In the genomic region with DNA sequence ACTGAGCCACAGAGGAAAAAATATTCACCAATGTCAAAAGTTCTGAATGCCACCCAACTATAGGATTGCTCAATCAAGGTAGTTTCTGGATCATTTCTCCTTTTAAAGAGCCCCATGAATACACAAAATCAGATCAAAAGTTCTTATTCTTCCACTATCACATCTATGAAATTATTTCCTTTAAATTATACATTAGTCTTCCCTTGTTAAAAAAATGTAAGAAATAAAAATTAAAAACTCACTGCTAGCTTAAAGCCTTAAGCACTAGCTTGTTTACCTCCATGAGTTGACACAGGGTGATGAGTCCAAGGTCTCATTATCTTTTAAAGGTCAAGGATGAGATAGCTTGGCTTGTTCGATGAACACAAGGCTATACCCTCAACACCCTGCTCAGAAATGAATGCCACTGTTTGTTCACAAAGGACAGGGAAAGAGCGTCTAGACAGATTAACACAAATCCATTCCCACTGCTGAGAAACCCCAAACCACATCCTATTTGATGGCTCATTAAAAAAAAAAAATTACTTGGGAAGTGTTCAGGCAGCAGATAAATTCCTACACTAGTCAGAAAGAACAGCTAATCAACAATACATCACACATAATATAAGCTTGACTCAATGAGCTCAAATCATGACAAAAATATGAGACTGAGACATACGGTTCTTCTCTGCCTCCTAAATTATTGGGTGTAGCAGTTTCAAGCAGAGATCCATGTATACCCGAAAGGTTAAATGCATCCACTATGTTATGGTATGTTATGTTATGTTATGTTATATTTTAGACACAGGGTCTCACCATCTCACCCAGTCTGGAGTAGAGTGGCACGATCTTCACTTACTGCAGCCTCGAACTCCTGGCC, we compare ENCODE assay signal across 13 cellular contexts.
DNase-seq lines count a peak whose midpoint lies in the region; ATAC-seq, FAIRE-seq and TF ChIP-seq lines count a peak whose summit lies in the region.
"Had no signal": no experiment of that assay in that cellular context is flagged by ENCODE, and none has a peak within 500 bp of the region (broad histone marks: within the 10 kb centered on the region; RNA-seq: fewer than 3 reads in every experiment).

No MANE protein-coding gene starts in this region.

- DNase-seq in DND-41 (no peak), RCC 7860 (ENCODE audit: low spot score) (peak; percentile 90), epidermal melanocyte (ENCODE audit: insufficient read length, low spot score) (peak; percentile 23), osteocyte (ENCODE audit: extremely low spot score, unreplicated experiment) (no peak), T-helper 1 cell (no peak), hippocampal formation (lab: John Stamatoyannopoulos, UW) (no peak), occipital lobe (lab: John Stamatoyannopoulos, UW) (no peak)
- DNase-seq: activated naive CD8-positive, alpha-beta T cell treated with anti-CD3 and anti-CD28 coated beads, Interleukin-2, amount 10 ng/mL, durations not matched to agents 7 days and 5 days; DMS53; NCI-H446 treated with DMSO at 0.1 percent for 48 hours; T-cell had no signal

- no peaks in the 10 kb centered on the region for H3K27me3 Mint-ChIP-seq in osteocyte (ENCODE audit: unreplicated experiment)
- H3K27me3 Mint-ChIP-seq: activated naive CD8-positive, alpha-beta T cell treated with anti-CD3 and anti-CD28 coated beads, Interleukin-2, amount 10 ng/mL, durations not matched to agents 7 days and 5 days; T-cell had no signal

- H3K9me3 Mint-ChIP-seq in osteocyte (ENCODE audit: unreplicated experiment), result no peaks in the 10 kb centered on the region
- H3K9me3 Mint-ChIP-seq: activated naive CD8-positive, alpha-beta T cell treated with anti-CD3 and anti-CD28 coated beads, Interleukin-2, amount 10 ng/mL, durations not matched to agents 7 days and 5 days; T-cell had no signal

- no peak for TF ChIP-seq CTCF in DND-41 (IDR thresholded peaks at IDR 0.05; ENCODE audit: borderline replicate concordance, extremely low read depth, low read length, poor library complexity, severe bottlenecking)
- TF ChIP-seq CTCF in osteocyte (IDR thresholded peaks at IDR 0.05), result no peak

- H4K20me1 ChIP-seq in DND-41 (ENCODE audit: insufficient read depth, low read length), result peaks cover 4% of the 10 kb centered on the region; the same call in 1 of the 2 replicates

- ATAC-seq in DND-41 (ENCODE audit: insufficient read depth, low read depth), result 0 out of 3 replicates have a peak, but pooled peaks have one; percentile 33
- ATAC-seq in GM19351 (IDR thresholded peaks at IDR 0.05; ENCODE audit: unreplicated experiment), result no peak
- ATAC-seq: T-cell had no signal

- peak overlapping the region; percentile 23 for H3K27ac Mint-ChIP-seq in osteocyte (ENCODE audit: unreplicated experiment)
- H3K27ac Mint-ChIP-seq: activated naive CD8-positive, alpha-beta T cell treated with anti-CD3 and anti-CD28 coated beads, Interleukin-2, amount 10 ng/mL, durations not matched to agents 7 days and 5 days; T-cell had no signal

- H3K27me3 ChIP-seq in DND-41 (ENCODE audit: insufficient read depth, low read length, poor library complexity), result no peaks in the 10 kb centered on the region

- peaks cover 4% of the 10 kb centered on the region; the same call in 1 of the 2 replicates for H3K79me2 ChIP-seq in DND-41 (ENCODE audit: insufficient read depth, low read length)

- no peak overlapping the region for H2AFZ ChIP-seq in DND-41 (ENCODE audit: low read depth, low read length)

- peaks cover 14% of the 10 kb centered on the region for H3K4me1 Mint-ChIP-seq in osteocyte (ENCODE audit: unreplicated experiment)

- H3K9ac ChIP-seq in DND-41 (ENCODE audit: low read depth, low read length), result no peak overlapping the region

- no peak overlapping the region for H3K4me2 ChIP-seq in DND-41 (ENCODE audit: insufficient read depth, low read length)

- H3K27ac ChIP-seq in DND-41 (ENCODE audit: low read length), result no peak overlapping the region

- H3K4me3 Mint-ChIP-seq in osteocyte (ENCODE audit: unreplicated experiment), result no peak overlapping the region
- H3K4me3 Mint-ChIP-seq: activated naive CD8-positive, alpha-beta T cell treated with anti-CD3 and anti-CD28 coated beads, Interleukin-2, amount 10 ng/mL, durations not matched to agents 7 days and 5 days; T-cell had no signal

- no peaks in the 10 kb centered on the region for H3K9me3 ChIP-seq in DND-41 (ENCODE audit: insufficient read depth, low read length, severe bottlenecking)

- H3K4me1 ChIP-seq in DND-41 (ENCODE audit: insufficient read depth, low read length), result peaks cover 4% of the 10 kb centered on the region; the same call in 1 of the 2 replicates

- no peaks in the 10 kb centered on the region for H3K36me3 Mint-ChIP-seq in osteocyte (ENCODE audit: unreplicated experiment)

- peak; percentile 94 for FAIRE-seq in RCC 7860 (lab: Jason Lieb, UNC)
- FAIRE-seq: endothelial cell of umbilical vein had no signal

- 0 out of 2 replicates have a peak, but pooled peaks cover 2% of the 10 kb centered on the region for H3K36me3 ChIP-seq in DND-41 (ENCODE audit: insufficient read depth, low read length)

- H3K4me3 ChIP-seq in DND-41 (ENCODE audit: low read depth in 1 of 2, low read length in 2 of 2), result no peak overlapping the region

Comparison
In these comparisons a context has a peak if more than half of its experiments do, and no peak if none do; other contexts are left out.
1. DNase-seq: peak in RCC 7860 (single experiment) and epidermal melanocyte (single experiment); none in DND-41 (single experiment), osteocyte (single experiment), T-helper 1 cell (0 of 5), hippocampal formation (0 of 2) and occipital lobe (single experiment).